Comparison of ENCODE assay signal across 1 cellular context in genomic region chr11:97963528-97964331, GRCh38.
TF ChIP-seq lines count a peak whose summit lies in the region.

No MANE protein-coding gene starts in this region.

TF ChIP-seq in SK-N-SH treated with all-trans-retinoic acid at 6 μM for 48 hours, 23 proteins besides CTCF, POLR2A, EP300 and RAD21 (continued from another document):
- TF ChIP-seq TSHZ2 (CRISPR knock-in tag; IDR thresholded peaks at IDR 0.05) (no peak), PPARA (CRISPR knock-in tag; IDR thresholded peaks at IDR 0.05; ENCODE audit: borderline replicate concordance) (no peak), ZNF8 (CRISPR knock-in tag; IDR thresholded peaks at IDR 0.05) (no peak)
TF ChIP-seq in SK-N-SH treated with all-trans-retinoic acid at 6 μM for 48 hours: peak in this region for 0.
